16 cellular contexts compared by ENCODE assay signal in genomic region chr7:26159243-26159642, GRCh38. TPM values are rescaled to one million over a fixed set of nuclear protein-coding genes. Genes with fewer than 3 reads are reported as not detected.
DNase-seq lines count a peak whose midpoint lies in the region; ATAC-seq, FAIRE-seq and TF ChIP-seq lines count a peak whose summit lies in the region.
"Had no signal": no experiment of that assay in that cellular context is flagged by ENCODE, and none has a peak within 500 bp of the region (broad histone marks: within the 10 kb centered on the region; RNA-seq: fewer than 3 reads in every experiment).

No MANE protein-coding gene starts in this region.

- H3K9me3 ChIP-seq in SK-N-SH, result no peaks in the 10 kb centered on the region
- peaks cover 0 to 2% of the 10 kb centered on the region in 2 donors for H3K9me3 ChIP-seq in neuronal stem cell (replicated peaks in 1 of 2; ENCODE audit: control insufficient read depth in 2 of 2, insufficient read depth in 1 of 2, low read depth in 1 of 2, low read length in 2 of 2)

- H2BK5ac ChIP-seq in neuronal stem cell (ENCODE audit: low read length), result no peak overlapping the region

- H2AFZ ChIP-seq in SK-N-SH (ENCODE audit: low read depth) (no peak overlapping the region), neuronal stem cell (ENCODE audit: low read length) (no peak overlapping the region)

- no peak overlapping the region for H3K18ac ChIP-seq in neuronal stem cell (ENCODE audit: low read length)

- TF ChIP-seq EP300 in SK-N-SH (IDR thresholded peaks at IDR 0.05; ENCODE audit: borderline replicate concordance in 1 of 2, low read depth in 1 of 2, low read length in 1 of 2), result peak in 1 of 2 experiments; percentile 20; a peak in 1 of 4 replicates

- H3F3A ChIP-seq in SK-N-SH (replicated peaks; ENCODE audit: insufficient read depth), result peaks cover 32% of the 10 kb centered on the region

- no peak for TF ChIP-seq POLR2A in H54 (IDR thresholded peaks at IDR 0.05; ENCODE audit: low read depth, low read length)

- H3K36me3 ChIP-seq in SK-N-SH (replicated peaks in 1 of 2; ENCODE audit: control insufficient read depth in 1 of 2, insufficient read depth in 2 of 2, low read length in 1 of 2) (no peaks in the 10 kb centered on the region), neuronal stem cell (replicated peaks in 1 of 2; ENCODE audit: control insufficient read depth in 2 of 2, insufficient read depth in 2 of 2, low read length in 2 of 2) (no peaks in the 10 kb centered on the region)
- H3K36me3 ChIP-seq: left lung had no signal

- peaks cover 7% of the 10 kb centered on the region for H3K36me3 Mint-ChIP-seq in activated naive CD8-positive, alpha-beta T cell
- no peaks in the 10 kb centered on the region for H3K36me3 Mint-ChIP-seq in memory B cell
- H3K36me3 Mint-ChIP-seq: IgD-negative memory B cell had no signal

- no peak overlapping the region for H3K23ac ChIP-seq in neuronal stem cell (ENCODE audit: low read depth, low read length, poor library complexity)

- no peak overlapping the region for H2BK12ac ChIP-seq in neuronal stem cell (ENCODE audit: low read length)

- FAIRE-seq in H54 (lab: Jason Lieb, UNC), result peak; percentile 20
- FAIRE-seq: D721Med had no signal

- peaks cover 5 to 50% of the 10 kb centered on the region in 2 experiments; a peak in 3 of 4 replicates for H3K4me1 ChIP-seq in SK-N-SH (ENCODE audit: control insufficient read depth in 1 of 2, insufficient read depth in 2 of 2, low read depth in 1 of 2, low read length in 1 of 2)
- peaks cover 2 to 7% of the 10 kb centered on the region in 2 donors for H3K4me1 ChIP-seq in neuronal stem cell (ENCODE audit: control insufficient read depth in 2 of 2, insufficient read depth in 1 of 2, low read depth in 1 of 2, low read length in 2 of 2)

- H3K79me1 ChIP-seq in neuronal stem cell (ENCODE audit: low read depth, low read length), result no peaks in the 10 kb centered on the region

- H3K9me3 Mint-ChIP-seq in activated naive CD8-positive, alpha-beta T cell (ENCODE audit: low read depth), result no peaks in the 10 kb centered on the region
- no peaks in the 10 kb centered on the region for H3K9me3 Mint-ChIP-seq in memory B cell
- H3K9me3 Mint-ChIP-seq: IgD-negative memory B cell had no signal

- peak overlapping the region; percentile 99 for H3K27ac Mint-ChIP-seq in activated naive CD8-positive, alpha-beta T cell
- peak overlapping the region; percentile 68 for H3K27ac Mint-ChIP-seq in memory B cell

- no peaks in the 10 kb centered on the region for H3K27me3 Mint-ChIP-seq in activated naive CD8-positive, alpha-beta T cell
- H3K27me3 Mint-ChIP-seq in memory B cell, result no peaks in the 10 kb centered on the region
- H3K27me3 Mint-ChIP-seq: IgD-negative memory B cell had no signal

- no peak overlapping the region for H2BK120ac ChIP-seq in neuronal stem cell (ENCODE audit: low read depth, low read length)

- H4K20me1 ChIP-seq in SK-N-SH (ENCODE audit: insufficient read depth), result no peaks in the 10 kb centered on the region

- no peak for TF ChIP-seq RAD21 in SK-N-SH (IDR thresholded peaks at IDR 0.05; ENCODE audit: low read length)

- no peak overlapping the region for H2BK15ac ChIP-seq in neuronal stem cell (ENCODE audit: low read length)

- DNase-seq in SK-N-SH (no peak), H54 (ENCODE audit: insufficient read length, low spot score) (peak; percentile 32), memory B cell (ENCODE audit: low spot score in 2 of 2) (no peak), medulla oblongata (ENCODE audit: extremely low spot score) (no peak), neuronal stem cell (ENCODE audit: low spot score) (no peak), ureter (ENCODE audit: low spot score) (no peak)
- DNase-seq: effector memory CD4-positive, alpha-beta T cell; left lung; NCI-H146; NCI-H526 had no signal

- peak overlapping the region; percentile 47 for H3K4me2 ChIP-seq in SK-N-SH
- H3K4me2 ChIP-seq in neuronal stem cell (ENCODE audit: insufficient read depth, low read length, poor library complexity, severe bottlenecking), result no peak overlapping the region

- POLR2A ChIA-PET in SK-N-SH (lab: Yijun Ruan, JAX), result no interaction called here

- H3K9ac ChIP-seq in SK-N-SH, result no peak overlapping the region
- H3K9ac ChIP-seq in neuronal stem cell (ENCODE audit: low read depth, low read length, poor library complexity), result no peak overlapping the region

- WGBS in SK-N-SH (ENCODE audit: low lambda C conversion rate), result 86% methylated on average over 2 of the region's 2 CpGs
- WGBS in neuronal stem cell (ENCODE audit: extremely low coverage in 2 of 2, insufficient read length in 2 of 2, insufficient replicate concordance in 1 of 2), 2 donors, result no CpG with 5 or more reads among the region's 2 CpGs

- H3K79me2 ChIP-seq in SK-N-SH (ENCODE audit: insufficient read depth), result peaks cover 71% of the 10 kb centered on the region

- peak overlapping the region; percentile 2 for H3K4me3 Mint-ChIP-seq in activated naive CD8-positive, alpha-beta T cell
- no peak overlapping the region for H3K4me3 Mint-ChIP-seq in memory B cell

- ATAC-seq in SK-N-SH treated with all-trans-retinoic acid at 6 μM for 48 hours, result no peak
- no peak for ATAC-seq in memory B cell (ENCODE audit: low read depth)
- ATAC-seq: left lung, Right ventricle myocardium inferior had no signal

- no peak overlapping the region for H4K91ac ChIP-seq in neuronal stem cell (ENCODE audit: low read depth, low read length, poor library complexity)

- H2AK5ac ChIP-seq in neuronal stem cell (ENCODE audit: low read depth, low read length), result no peak overlapping the region

- no peak overlapping the region for H4K8ac ChIP-seq in neuronal stem cell (ENCODE audit: low read depth, low read length)

- H3K27ac ChIP-seq in SK-N-SH (ENCODE audit: low read depth in 2 of 2, low read length in 1 of 2) (peak overlapping the region in 1 of 2 experiments; percentile 19; a peak in 2 of 4 replicates), neuronal stem cell (replicated peaks; ENCODE audit: low read length) (no peak overlapping the region)
- H3K27ac ChIP-seq: 22Rv1, left lung had no signal

- no peaks in the 10 kb centered on the region for H3K9me2 ChIP-seq in SK-N-SH

- peaks cover 69% of the 10 kb centered on the region for H3K4me1 Mint-ChIP-seq in activated naive CD8-positive, alpha-beta T cell (ENCODE audit: low read depth)
- H3K4me1 Mint-ChIP-seq in memory B cell, result peaks cover 24% of the 10 kb centered on the region

- CTCF ChIA-PET in SK-N-SH (lab: Yijun Ruan, JAX), result interaction anchor here (0.7 to 2.1 kb wide), 2 partner anchors 68 to 70 kb away, joined by 4 to 7 read pairs; no protein-coding TSS in a partner anchor

- H3K4ac ChIP-seq in neuronal stem cell (ENCODE audit: low read length), result no peak overlapping the region

- no peak overlapping the region for H3K14ac ChIP-seq in neuronal stem cell (ENCODE audit: low read length)

- H3K4me3 ChIP-seq in SK-N-SH (ENCODE audit: low read depth in 2 of 2, low read length in 1 of 2), result peak overlapping the region in 1 of 2 experiments; percentile 5; a peak in 1 of 4 replicates
- no peak overlapping the region for H3K4me3 ChIP-seq in neuronal stem cell (ENCODE audit: low read length in 2 of 2)
- H3K4me3 ChIP-seq: left lung had no signal

- no peak for TF ChIP-seq CTCF in SK-N-SH (IDR thresholded peaks at IDR 0.05)

- H3K27me3 ChIP-seq in SK-N-SH (ENCODE audit: insufficient read depth) (no peaks in the 10 kb centered on the region), neuronal stem cell (ENCODE audit: control insufficient read depth in 3 of 3, insufficient read depth in 3 of 3, low read depth in 1 of 3, low read length in 3 of 3) (peaks cover 0 to 7% (median 4%) of the 10 kb centered on the region in 3 experiments)
- H3K27me3 ChIP-seq: left lung had no signal

TF ChIP-seq in SK-N-SH, 30 proteins besides CTCF, POLR2A, EP300 and RAD21 (continues in another document):
- TF ChIP-seq RXRA (IDR thresholded peaks at IDR 0.05; ENCODE audit: borderline replicate concordance, low read depth) (peak; percentile 65; the same call in 1 of the 2 replicates), TEAD4 (IDR thresholded peaks at IDR 0.05; ENCODE audit: borderline replicate concordance, insufficient read depth) (0 out of 2 replicates have a peak, but pooled peaks have one; percentile 68), ELF1 (IDR thresholded peaks at IDR 0.05) (no peak), SIN3A (IDR thresholded peaks at IDR 0.05; ENCODE audit: borderline replicate concordance, low read depth, low read length) (no peak), YY1 (IDR thresholded peaks at IDR 0.05; ENCODE audit: low read depth) (no peak), MAX (IDR thresholded peaks at IDR 0.05; ENCODE audit: low read depth) (0 out of 2 replicates have a peak, but pooled peaks have one; percentile 20)

RNA-seq across cellular contexts. Expression of gene NFE2L3, which starts 7.2 kb away (rescaled TPM):
- polyA plus RNA-seq in SK-N-SH (2012; rRNA removed), result 36.1 and 50.8 TPM in 2 replicates
- polyA plus RNA-seq in SK-N-SH (2012; cell fraction: cytosol; rRNA removed), result 50.3 and 55.0 TPM in 2 replicates
- 20.3 and 41.3 TPM in 2 replicates for polyA plus RNA-seq in SK-N-SH (2012; cell fraction: nucleus; rRNA removed)
- polyA plus RNA-seq in neuronal stem cell (2013, experiment 1 of 2), result 4.0 TPM
- 4.1 TPM for polyA plus RNA-seq in neuronal stem cell (2013, experiment 2 of 2)
- total RNA-seq in ureter, result 6.3 TPM

RNA-seq across cellular contexts. Expression of gene HNRNPA2B1, which starts 41.3 kb away (rescaled TPM):
- polyA plus RNA-seq in SK-N-SH (2012; rRNA removed), result 459 and 483 TPM in 2 replicates
- polyA plus RNA-seq in SK-N-SH (2012; cell fraction: cytosol; rRNA removed), result 594 and 844 TPM in 2 replicates
- 318 and 483 TPM in 2 replicates for polyA plus RNA-seq in SK-N-SH (2012; cell fraction: nucleus; rRNA removed)
- polyA plus RNA-seq in neuronal stem cell (2013, experiment 1 of 2), result 904 TPM
- 913 TPM for polyA plus RNA-seq in neuronal stem cell (2013, experiment 2 of 2)
- total RNA-seq in ureter, result 409 TPM

RNA-seq across cellular contexts. Expression of gene CBX3, which starts 42.3 kb away (rescaled TPM):
- polyA plus RNA-seq in SK-N-SH (2012; rRNA removed), result 97.0 and 119 TPM in 2 replicates
- 154 and 237 TPM in 2 replicates for polyA plus RNA-seq in SK-N-SH (2012; cell fraction: cytosol; rRNA removed)
- polyA plus RNA-seq in SK-N-SH (2012; cell fraction: nucleus; rRNA removed), result 109 and 121 TPM in 2 replicates
- 207 TPM for polyA plus RNA-seq in neuronal stem cell (2013, experiment 1 of 2)
- 215 TPM for polyA plus RNA-seq in neuronal stem cell (2013, experiment 2 of 2)
- 87.0 TPM for total RNA-seq in ureter
